Comparison of ENCODE assay signal across 26 cellular contexts in genomic region chr2:176072951-176073904, GRCh38. TPM values are rescaled to one million over a fixed set of nuclear protein-coding genes. Genes with fewer than 3 reads are reported as not detected.
A peak's percentile ranks its signal among the peaks of the same experiment; 100 is the strongest.
DNase-seq lines count a peak whose midpoint lies in the region; ATAC-seq and TF ChIP-seq lines count a peak whose summit lies in the region.
"Had no signal": no experiment of that assay in that cellular context is flagged by ENCODE, and none has a peak within 500 bp of the region (broad histone marks: within the 10 kb centered on the region; RNA-seq: fewer than 3 reads in every experiment).

No MANE protein-coding gene starts in this region.

- H3K27ac ChIP-seq in HEK293 (ENCODE audit: extremely low read depth, low read depth, low read length) (no peak overlapping the region), neuronal stem cell (replicated peaks; ENCODE audit: low read length) (no peak overlapping the region), stomach (no peak overlapping the region)
- H3K27ac ChIP-seq: body of pancreas, prostate gland, suprapubic skin, vagina had no signal

- ATAC-seq in WTC11: peak; percentile 57
- ATAC-seq: activated naive CD8-positive, alpha-beta T cell treated with anti-CD3 and anti-CD28 coated beads, Interleukin-2, amount 50 U/mL, for 24 hours; body of pancreas; esophagus mucosa; mucosa of descending colon had no signal

- peaks cover 100% of the 10 kb centered on the region for H3K27me3 Mint-ChIP-seq in WTC11 (ENCODE audit: low read depth)

- no peak overlapping the region for H3K4ac ChIP-seq in neuronal stem cell (ENCODE audit: low read length)

- H3K4me3 ChIP-seq in HEK293 (ENCODE audit: low read depth, low read length) (no peak overlapping the region), neuronal stem cell (ENCODE audit: low read length in 2 of 2) (no peak overlapping the region), stomach (no peak overlapping the region)
- H3K4me3 ChIP-seq: body of pancreas, mucosa of descending colon, prostate gland, suprapubic skin, vagina had no signal

- H3K4me2 ChIP-seq in neuronal stem cell (ENCODE audit: insufficient read depth, low read length, poor library complexity, severe bottlenecking): no peak overlapping the region

- peaks cover 26% of the 10 kb centered on the region for H3K4me1 Mint-ChIP-seq in WTC11

- DNase-seq in WTC11 (ENCODE audit: low spot score) (no peak), neuronal stem cell (ENCODE audit: low spot score) (no peak), hepatic stellate cell (ENCODE audit: low spot score) (no peak), stomach (no peak)
- DNase-seq: activated CD4-positive, alpha-beta memory T cell treated with anti-CD3 and anti-CD28 coated beads for 36 hours; activated CD4-positive, CD25-positive, alpha-beta regulatory T cell; activated gamma-delta T cell; activated naive CD8-positive, alpha-beta T cell treated with anti-CD3 and anti-CD28 coated beads, Interleukin-2, amount 50 U/mL, for 24 hours; body of pancreas; effector CD4-positive, alpha-beta T cell; foreskin melanocyte; hypothalamus; IMR-90; mucosa of descending colon; OCI-M1; T1000 had no signal

- no peak overlapping the region for H3K27ac Mint-ChIP-seq in WTC11
- H3K27ac Mint-ChIP-seq: activated CD4-positive, alpha-beta memory T cell treated with anti-CD3 and anti-CD28 coated beads for 36 hours; activated naive CD8-positive, alpha-beta T cell treated with anti-CD3 and anti-CD28 coated beads, Interleukin-2, amount 50 U/mL, for 24 hours; CD14-positive monocyte had no signal

- H3K36me3 ChIP-seq in HEK293 (ENCODE audit: control insufficient read depth in 2 of 2, insufficient read depth in 1 of 2, low read length in 2 of 2): no peaks in the 10 kb centered on the region
- H3K36me3 ChIP-seq in neuronal stem cell (replicated peaks in 1 of 2; ENCODE audit: control insufficient read depth in 2 of 2, insufficient read depth in 2 of 2, low read length in 2 of 2): no peaks in the 10 kb centered on the region
- no peaks in the 10 kb centered on the region for H3K36me3 ChIP-seq in stomach
- H3K36me3 ChIP-seq: prostate gland, suprapubic skin, vagina had no signal

- H3K27me3 ChIP-seq in neuronal stem cell (ENCODE audit: control insufficient read depth in 3 of 3, insufficient read depth in 3 of 3, low read depth in 1 of 3, low read length in 3 of 3) (peaks cover 51 to 89% (median 70%) of the 10 kb centered on the region in 3 experiments), stomach (peaks cover 32 to 100% (median 100%) of the 10 kb centered on the region in 3 donors)
- H3K27me3 ChIP-seq: vagina had no signal

- no peak overlapping the region for H3K18ac ChIP-seq in neuronal stem cell (ENCODE audit: low read length)

- H3K9me3 ChIP-seq in HEK293 (ENCODE audit: control insufficient read depth, insufficient read depth, low read depth, low read length) (no peaks in the 10 kb centered on the region), neuronal stem cell (replicated peaks in 1 of 2; ENCODE audit: control insufficient read depth in 2 of 2, insufficient read depth in 1 of 2, low read depth in 1 of 2, low read length in 2 of 2) (peaks cover 0 to 7% of the 10 kb centered on the region in 2 donors), stomach (peaks cover 0 to 12% (median 2%) of the 10 kb centered on the region in 4 donors)
- H3K9me3 ChIP-seq: body of pancreas, mucosa of descending colon, prostate gland, suprapubic skin, vagina had no signal

- no peak overlapping the region for H4K91ac ChIP-seq in neuronal stem cell (ENCODE audit: low read depth, low read length, poor library complexity)

- H3K14ac ChIP-seq in neuronal stem cell (ENCODE audit: low read length): no peak overlapping the region

- no CpG with 5 or more reads among the region's 29 CpGs for WGBS in neuronal stem cell (ENCODE audit: extremely low coverage in 2 of 2, insufficient read length in 2 of 2, insufficient replicate concordance in 1 of 2), 2 donors
- WGBS in stomach, 5 donors: 3 to 8% (median 5%) methylated on average over 20 to 29 of the region's 29 CpGs

- TF ChIP-seq CTCF in HEK293 (tag by site-specific recombination; IDR thresholded peaks at IDR 0.05): no peak
- no peak for TF ChIP-seq CTCF in WTC11 (IDR thresholded peaks at IDR 0.05)
- TF ChIP-seq CTCF in stomach (IDR thresholded peaks at IDR 0.05): no peak

- H2AFZ ChIP-seq in neuronal stem cell (ENCODE audit: low read length): no peak overlapping the region

- POLR2A ChIA-PET in HEK293 (lab: Yijun Ruan, JAX) (no interaction called here), WTC11 (lab: Charles Lee) (interaction anchor here (0.6 kb wide), 1 partner anchor 250 kb away, joined by 3 read pairs; no protein-coding TSS in a partner anchor)

- no peak overlapping the region for H2AK5ac ChIP-seq in neuronal stem cell (ENCODE audit: low read depth, low read length)

- H3K4me1 ChIP-seq in HEK293 (ENCODE audit: control insufficient read depth, insufficient read depth, low read length): no peaks in the 10 kb centered on the region
- peaks cover 0 to 2% of the 10 kb centered on the region in 2 donors for H3K4me1 ChIP-seq in neuronal stem cell (ENCODE audit: control insufficient read depth in 2 of 2, insufficient read depth in 1 of 2, low read depth in 1 of 2, low read length in 2 of 2)
- H3K4me1 ChIP-seq in stomach: peaks cover 5 to 23% (median 10%) of the 10 kb centered on the region in 4 donors
- H3K4me1 ChIP-seq: prostate gland, vagina had no signal

- CTCF ChIA-PET in HEK293 (lab: Yijun Ruan, JAX) (interaction anchor here (0.6 kb wide), 1 partner anchor 51 kb away, joined by 3 read pairs; no protein-coding TSS in a partner anchor), WTC11 (lab: Charles Lee) (no interaction called here)

- H3K36me3 Mint-ChIP-seq in WTC11: no peaks in the 10 kb centered on the region

- peak overlapping the region; percentile 23 for H3K23ac ChIP-seq in neuronal stem cell (ENCODE audit: low read depth, low read length, poor library complexity)

- H2BK120ac ChIP-seq in neuronal stem cell (ENCODE audit: low read depth, low read length): no peak overlapping the region

- no peak for TF ChIP-seq EP300 in stomach (IDR thresholded peaks at IDR 0.05)

- no peaks in the 10 kb centered on the region for H3K79me1 ChIP-seq in neuronal stem cell (ENCODE audit: low read depth, low read length)

- intact Hi-C loops in stomach (cut with DNase I; ENCODE audit: low total_unique reads): no loop called here

- no peak overlapping the region for H3K4me3 Mint-ChIP-seq in WTC11
- H3K4me3 Mint-ChIP-seq: activated CD4-positive, alpha-beta memory T cell treated with anti-CD3 and anti-CD28 coated beads for 36 hours; activated naive CD8-positive, alpha-beta T cell treated with anti-CD3 and anti-CD28 coated beads, Interleukin-2, amount 50 U/mL, for 24 hours had no signal

- H3K9ac ChIP-seq in neuronal stem cell (ENCODE audit: low read depth, low read length, poor library complexity): no peak overlapping the region

- H2BK12ac ChIP-seq in neuronal stem cell (ENCODE audit: low read length): no peak overlapping the region

- no peak overlapping the region for H2BK15ac ChIP-seq in neuronal stem cell (ENCODE audit: low read length)

- H4K8ac ChIP-seq in neuronal stem cell (ENCODE audit: low read depth, low read length): no peak overlapping the region

- TF ChIP-seq POLR2A in stomach (IDR thresholded peaks at IDR 0.05): no peak

- no peak overlapping the region for H2BK5ac ChIP-seq in neuronal stem cell (ENCODE audit: low read length)

- no peaks in the 10 kb centered on the region for H3K9me3 Mint-ChIP-seq in WTC11

TF ChIP-seq in HEK293, 187 proteins besides CTCF, POLR2A, EP300 and RAD21 (continues in another document):
- TF ChIP-seq ZSCAN30 (tag by site-specific recombination; IDR thresholded peaks at IDR 0.05) (no peak), ZNF133 (tag by site-specific recombination; IDR thresholded peaks at IDR 0.05) (no peak), SETDB1 (IDR thresholded peaks at IDR 0.05; ENCODE audit: insufficient read length, low read length) (peak; percentile 24), ZNF664 (tag by site-specific recombination; IDR thresholded peaks at IDR 0.05) (peak; percentile 28; the same call in 1 of the 2 replicates), ZNF354C (tag by site-specific recombination; IDR thresholded peaks at IDR 0.05; ENCODE audit: borderline replicate concordance, low read depth) (no peak), ZNF169 (tag by site-specific recombination; IDR thresholded peaks at IDR 0.05) (no peak)

TF ChIP-seq in WTC11, 78 proteins besides CTCF, POLR2A, EP300 and RAD21 (continues in another document):
- TF ChIP-seq ZNF512 (CRISPR knock-in tag; IDR thresholded peaks at IDR 0.05; ENCODE audit: borderline replicate concordance) (no peak), FOXK1 (CRISPR knock-in tag; IDR thresholded peaks at IDR 0.05) (no peak), SOX15 (CRISPR knock-in tag; IDR thresholded peaks at IDR 0.05) (no peak)

RNA-seq across cellular contexts. Expression of gene EVX2, which starts 10.5 kb away (rescaled TPM):
- 0.05 TPM in 1 of 3 replicates, not detected in the others for total RNA-seq in WTC11 (2021)
- polyA plus RNA-seq in neuronal stem cell (2013, experiment 1 of 2): not detected
- not detected for polyA plus RNA-seq in neuronal stem cell (2013, experiment 2 of 2)
- total RNA-seq in stomach: not detected
- not detected for polyA plus RNA-seq in stomach
- total RNA-seq: activated CD4-positive, alpha-beta memory T cell treated with anti-CD3 and anti-CD28 coated beads for 36 hours; body of pancreas; esophagus mucosa; IMR-90; lower leg skin; M059J; suprapubic skin had no signal
- polyA plus RNA-seq: CD14-positive monocyte, IMR-90, neural cell had no signal

RNA-seq across cellular contexts. Expression of gene HOXD13, which starts 19.3 kb away (rescaled TPM):
- total RNA-seq in WTC11 (2021) (not detected in 3 replicates), stomach (not detected)
- polyA plus RNA-seq in neuronal stem cell (2013, experiment 1 of 2): 0.03 TPM
- 0.03 TPM for polyA plus RNA-seq in neuronal stem cell (2013, experiment 2 of 2)
- polyA plus RNA-seq in stomach: not detected
- total RNA-seq: activated CD4-positive, alpha-beta memory T cell treated with anti-CD3 and anti-CD28 coated beads for 36 hours; body of pancreas; cerebellum; esophagus mucosa; IMR-90 had no signal
- polyA plus RNA-seq: CD14-positive monocyte, IMR-90, neural cell had no signal

RNA-seq across cellular contexts. Expression of gene HOXD12, which starts 26.4 kb away (rescaled TPM):
- total RNA-seq in WTC11 (2021) (0.17 TPM in 1 of 3 replicates, not detected in the others), stomach (not detected)
- not detected for polyA plus RNA-seq in neuronal stem cell (2013, experiment 1 of 2)
- polyA plus RNA-seq in neuronal stem cell (2013, experiment 2 of 2): not detected
- polyA plus RNA-seq in stomach: not detected
- total RNA-seq: activated CD4-positive, alpha-beta memory T cell treated with anti-CD3 and anti-CD28 coated beads for 36 hours; body of pancreas; cerebellum; esophagus mucosa; IMR-90; mucosa of descending colon; suprapubic skin had no signal
- polyA plus RNA-seq: CD14-positive monocyte, IMR-90, neural cell had no signal

RNA-seq across cellular contexts. Expression of gene HOXD11, which starts 33.9 kb away (rescaled TPM):
- total RNA-seq in WTC11 (2021) (not detected in 3 replicates), stomach (not detected)
- polyA plus RNA-seq in neuronal stem cell (2013, experiment 1 of 2): not detected
- polyA plus RNA-seq in neuronal stem cell (2013, experiment 2 of 2): not detected
- not detected for polyA plus RNA-seq in stomach
- total RNA-seq: activated CD4-positive, alpha-beta memory T cell treated with anti-CD3 and anti-CD28 coated beads for 36 hours; body of pancreas; cerebellum; esophagus mucosa; IMR-90; suprapubic skin had no signal
- polyA plus RNA-seq: CD14-positive monocyte, IMR-90, neural cell had no signal

RNA-seq across cellular contexts. Expression of gene HOXD10, which starts 43.4 kb away (rescaled TPM):
- not detected in 3 replicates for total RNA-seq in WTC11 (2021)
- polyA plus RNA-seq in neuronal stem cell (2013, experiment 1 of 2): not detected
- not detected for polyA plus RNA-seq in neuronal stem cell (2013, experiment 2 of 2)
- 1 to 10 TPM in 1 of 5 donors, not detected in 4; 2.6 TPM for total RNA-seq in stomach
- polyA plus RNA-seq in stomach: not detected
- total RNA-seq: activated CD4-positive, alpha-beta memory T cell treated with anti-CD3 and anti-CD28 coated beads for 36 hours; cerebellum; IMR-90 had no signal
- polyA plus RNA-seq: CD14-positive monocyte, IMR-90, neural cell had no signal
